8 cellular contexts compared by ENCODE assay signal in genomic region chr18:25164211-25164836, GRCh38.
A peak's percentile ranks its signal among the peaks of the same experiment; 100 is the strongest.
DNase-seq lines count a peak whose midpoint lies in the region; ATAC-seq, FAIRE-seq and TF ChIP-seq lines count a peak whose summit lies in the region.

No MANE protein-coding gene starts in this region.

- TF ChIP-seq CTCF in AG04449 (IDR thresholded peaks at IDR 0.05; ENCODE audit: insufficient read depth, low read length, missing control alignments) (no peak), endothelial cell of umbilical vein (IDR thresholded peaks at IDR 0.05; ENCODE audit: extremely low read depth in 1 of 2, insufficient read depth in 1 of 2, low read depth in 1 of 2, low read length in 2 of 2) (no peak), tibial artery (IDR thresholded peaks at IDR 0.05) (no peak), transverse colon (IDR thresholded peaks at IDR 0.05) (no peak)

- CTCF ChIA-PET in AG04449 (lab: Yijun Ruan, JAX) = no interaction called here
- CTCF ChIA-PET in endothelial cell of umbilical vein (lab: Charles Lee) = interaction anchor here (1.0 to 1.5 kb wide), 3 partner anchors 28 to 162 kb away, joined by 3 to 5 read pairs (median 3); no protein-coding TSS in a partner anchor

- H3K9me1 ChIP-seq in endothelial cell of umbilical vein (replicated peaks; ENCODE audit: control insufficient read depth, extremely low read depth, insufficient read depth, low read length) = no peaks in the 10 kb centered on the region

- intact Hi-C loops in endothelial cell of umbilical vein (cut with micrococcal nuclease) (no loop called here), tibial artery (cut with DNase I; ENCODE audit: low total_unique reads) (no loop called here), transverse colon (cut with DNase I; ENCODE audit: low total_unique reads) (no loop called here)

- H3K9me3 ChIP-seq in endothelial cell of umbilical vein (replicated peaks; ENCODE audit: control insufficient read depth, insufficient read depth, low read length) (no peaks in the 10 kb centered on the region), tibial artery (no peaks in the 10 kb centered on the region), transverse colon (no peaks in the 10 kb centered on the region)

- FAIRE-seq in endothelial cell of umbilical vein (lab: Jason Lieb, UNC) = no peak

- peak overlapping the region; percentile 26 for H3K4me3 ChIP-seq in AG04449 (ENCODE audit: low read depth, low read length)
- H3K4me3 ChIP-seq in endothelial cell of umbilical vein (replicated peaks in 1 of 3; ENCODE audit: insufficient read depth in 1 of 3, low read depth in 1 of 3, low read length in 3 of 3) = peak overlapping the region in 2 of 3 experiments; percentile 30 to 44
- peak overlapping the region; percentile 41 to 44 for H3K4me3 ChIP-seq in tibial artery
- peak overlapping the region in 2 of 4 donors; percentile 12 to 22 for H3K4me3 ChIP-seq in transverse colon

- H3K4me2 ChIP-seq in endothelial cell of umbilical vein (ENCODE audit: insufficient read depth, low read length) = peak overlapping the region; percentile 96

- H3K9ac ChIP-seq in endothelial cell of umbilical vein (replicated peaks; ENCODE audit: extremely low read depth, insufficient read depth, low read length) = no peak overlapping the region

- DNase-seq in AG04449 (ENCODE audit: low read depth, low spot score) (no peak), endothelial cell of umbilical vein (ENCODE audit: low read depth, low spot score) (no peak), tibial artery (no peak), superior temporal gyrus (ENCODE audit: extremely low spot score) (no peak), SHP77 treated with DMSO at 0.1 percent for 48 hours (lab: John Stamatoyannopoulos, UW) (no peak), transverse colon (no peak)

- no peaks in the 10 kb centered on the region for H4K20me1 ChIP-seq in endothelial cell of umbilical vein (replicated peaks; ENCODE audit: control insufficient read depth, extremely low read depth, insufficient read depth, low read length)

- H3K27ac ChIP-seq in endothelial cell of umbilical vein (ENCODE audit: insufficient read depth, low read depth, low read length) = no peak overlapping the region
- peak overlapping the region; percentile 5 to 18 for H3K27ac ChIP-seq in tibial artery
- peak overlapping the region in 1 of 4 donors; percentile 7 for H3K27ac ChIP-seq in transverse colon

- TF ChIP-seq POLR2A in endothelial cell of umbilical vein (IDR thresholded peaks at IDR 0.05; ENCODE audit: low read depth, low read length) = no peak
- TF ChIP-seq POLR2A in transverse colon (IDR thresholded peaks at IDR 0.05) = no peak

- peak; percentile 27 for ATAC-seq in GM19328 (IDR thresholded peaks at IDR 0.05; ENCODE audit: unreplicated experiment)
- ATAC-seq in HG03432 (IDR thresholded peaks at IDR 0.05; ENCODE audit: unreplicated experiment) = peak; percentile 45

- no peak for TF ChIP-seq EP300 in transverse colon (IDR thresholded peaks at IDR 0.05; ENCODE audit: low read depth)

- H3K4me1 ChIP-seq in endothelial cell of umbilical vein (ENCODE audit: control insufficient read depth, extremely low read depth, insufficient read depth, low read length) (peaks cover 11% of the 10 kb centered on the region), tibial artery (peaks cover 0 to 12% (median 4%) of the 10 kb centered on the region in 4 donors), transverse colon (peaks cover 0 to 7% (median 0%) of the 10 kb centered on the region in 4 donors)

- H3K36me3 ChIP-seq in endothelial cell of umbilical vein (ENCODE audit: control insufficient read depth in 2 of 2, extremely low read depth in 1 of 2, insufficient read depth in 2 of 2, low read length in 2 of 2) = peaks cover 8 to 19% of the 10 kb centered on the region in 2 experiments
- H3K36me3 ChIP-seq in tibial artery = no peaks in the 10 kb centered on the region
- no peaks in the 10 kb centered on the region for H3K36me3 ChIP-seq in transverse colon

- in situ Hi-C loops in transverse colon (cut with MboI; ENCODE audit: low pct_ligation_motif_present in 1 of 4, low pct_unique_long_range_greater_than_20kb in 1 of 4, low sequenced_read_pairs in 3 of 4) = no loop called here

- POLR2A ChIA-PET in AG04449 (lab: Yijun Ruan, JAX) (no interaction called here), endothelial cell of umbilical vein (lab: Charles Lee) (interaction anchor here (0.6 kb wide), 1 partner anchor 66 kb away, joined by 3 read pairs; no protein-coding TSS in a partner anchor)

- BruUV-seq in endothelial cell of umbilical vein (replicated peaks; lab: Mats Ljungman, UMichigan) = no TSS peak

- H3K27me3 ChIP-seq in endothelial cell of umbilical vein (ENCODE audit: control insufficient read depth in 2 of 2, insufficient read depth in 2 of 2, low read length in 2 of 2) (no peaks in the 10 kb centered on the region), tibial artery (no peaks in the 10 kb centered on the region), transverse colon (no peaks in the 10 kb centered on the region)

- no peak overlapping the region for H2AFZ ChIP-seq in endothelial cell of umbilical vein (ENCODE audit: low read depth, low read length)

- dilution Hi-C loops in endothelial cell of umbilical vein (cut with MboI; ENCODE audit: extremely low pct_ligation_motif_present, low sequenced_read_pairs) = no loop called here

- peaks cover 3% of the 10 kb centered on the region for H3K79me2 ChIP-seq in endothelial cell of umbilical vein (ENCODE audit: control insufficient read depth, insufficient read depth, low read length)

- WGBS in transverse colon (ENCODE audit: low coverage in 1 of 2), 2 donors = 54 to 70% methylated on average over 3 to 6 of the region's 6 CpGs

TF ChIP-seq in endothelial cell of umbilical vein, 7 proteins besides CTCF, POLR2A, EP300 and RAD21:
- no peak for TF ChIP-seq GATA2 (IDR thresholded peaks at IDR 0.05; ENCODE audit: insufficient read depth, insufficient read length, low read depth, low read length)
- TF ChIP-seq JUN (IDR thresholded peaks at IDR 0.05; ENCODE audit: borderline replicate concordance, insufficient read depth, insufficient read length, low read depth) = no peak
- no peak for TF ChIP-seq EZH2 (IDR thresholded peaks at IDR 0.05; ENCODE audit: borderline replicate concordance, low read depth, low read length, severe bottlenecking)
- TF ChIP-seq POLR2AphosphoS5 (IDR thresholded peaks at IDR 0.05; ENCODE audit: insufficient read depth, low read depth, low read length) = no peak
